8 cellular contexts compared by ENCODE assay signal in genomic region chr19:51593969-51594773, GRCh38. TPM values are rescaled to one million over a fixed set of nuclear protein-coding genes. Genes with fewer than 3 reads are reported as not detected.
DNase-seq lines count a peak whose midpoint lies in the region; ATAC-seq, FAIRE-seq and TF ChIP-seq lines count a peak whose summit lies in the region.

No MANE protein-coding gene starts in this region.

- H3K27me3 ChIP-seq in keratinocyte (ENCODE audit: control insufficient read depth, extremely low read depth, insufficient read depth, low read length) = no peaks in the 10 kb centered on the region

- peak overlapping the region; percentile 61 for H3K27ac Mint-ChIP-seq in chondrocyte (ENCODE audit: unreplicated experiment)

- no peaks in the 10 kb centered on the region for H3K79me2 ChIP-seq in keratinocyte (ENCODE audit: control insufficient read depth, insufficient read depth, low read length)

- H3K36me3 Mint-ChIP-seq in chondrocyte (ENCODE audit: low read depth) = peaks cover 3% of the 10 kb centered on the region

- peak overlapping the region; percentile 33 for H3K27ac ChIP-seq in keratinocyte (ENCODE audit: control insufficient read depth, insufficient read depth, low read length)

- TF ChIP-seq CTCF in chondrocyte (IDR thresholded peaks at IDR 0.05) (no peak), keratinocyte (optimal IDR thresholded peaks at IDR 0.05 in 1 of 3, IDR thresholded peaks at IDR 0.05 in 1 of 3, conservative IDR thresholded peaks at IDR 0.05 in 1 of 3; ENCODE audit: extremely low read depth in 1 of 3, insufficient read depth in 2 of 3, low read length in 3 of 3) (no peak)

- peaks cover 10% of the 10 kb centered on the region for H3K4me1 ChIP-seq in keratinocyte (ENCODE audit: control insufficient read depth, extremely low read depth, insufficient read depth, low read length)

- no peaks in the 10 kb centered on the region for H3K36me3 ChIP-seq in keratinocyte (ENCODE audit: control insufficient read depth in 2 of 2, extremely low read depth in 1 of 2, insufficient read depth in 2 of 2, low read length in 2 of 2)

- peak overlapping the region; percentile 99 for H2AFZ ChIP-seq in keratinocyte (ENCODE audit: control insufficient read depth, low read length)

- DNase-seq in AG08395 (ENCODE audit: low spot score) (peak; percentile 100), NCI-H460 (ENCODE audit: extremely low read depth, low read depth) (peak; percentile 91), chondrocyte (ENCODE audit: low spot score) (peak; percentile 99), keratinocyte (ENCODE audit: low read depth, low spot score) (peak; percentile 73)
- peak; percentile 95 for DNase-seq in activated CD4-positive, alpha-beta T cell treated with anti-CD3 and anti-CD28 coated beads for 1 hour
- DNase-seq in stimulated activated CD4-positive, alpha-beta T cell treated with anti-CD3 and anti-CD28 coated beads, Interleukin-12 subunit alpha, Interleukin-12 subunit beta, amount 100 ng/mL, for 48 hours (ENCODE audit: low read depth in 2 of 3, low spot score in 1 of 3) = peak; percentile 91 to 95 (median 94)

- H3K9ac ChIP-seq in keratinocyte (ENCODE audit: control insufficient read depth, extremely low read depth, insufficient read depth, low read length) = peak overlapping the region; percentile 71

- H3K4me2 ChIP-seq in keratinocyte (ENCODE audit: control insufficient read depth, extremely low read depth, insufficient read depth, low read depth, low read length) = peak overlapping the region; percentile 75

- peak; percentile 69 for FAIRE-seq in keratinocyte (lab: Jason Lieb, UNC)

- H3K9me1 ChIP-seq in keratinocyte (ENCODE audit: control insufficient read depth, extremely low read depth, insufficient read depth, low read length) = no peaks in the 10 kb centered on the region

- H3K9me3 Mint-ChIP-seq in chondrocyte (ENCODE audit: low read depth) = peaks cover 7% of the 10 kb centered on the region

- ATAC-seq in GM19035 (IDR thresholded peaks at IDR 0.05; ENCODE audit: unreplicated experiment) (peak; percentile 99), HG03342 (IDR thresholded peaks at IDR 0.05; ENCODE audit: unreplicated experiment) (peak; percentile 98)

- no peaks in the 10 kb centered on the region for H4K20me1 ChIP-seq in keratinocyte (ENCODE audit: control insufficient read depth, extremely low read depth, insufficient read depth, low read length)

- peak overlapping the region; percentile 81 for H3K4me3 Mint-ChIP-seq in chondrocyte (ENCODE audit: unreplicated experiment)

- dilution Hi-C loops in keratinocyte (cut with MboI; ENCODE audit: extremely low pct_ligation_motif_present, low sequenced_read_pairs) = no loop called here

- no peaks in the 10 kb centered on the region for H3K27me3 Mint-ChIP-seq in chondrocyte (ENCODE audit: low read depth)

- peaks cover 23% of the 10 kb centered on the region for H3K4me1 Mint-ChIP-seq in chondrocyte (ENCODE audit: low read depth)

- no peaks in the 10 kb centered on the region for H3K9me3 ChIP-seq in keratinocyte (ENCODE audit: control insufficient read depth, low read depth, low read length)

- H3K4me3 ChIP-seq in keratinocyte (ENCODE audit: control insufficient read depth in 2 of 3, extremely low read depth in 1 of 3, insufficient read depth in 2 of 3, low read depth in 1 of 3, low read length in 3 of 3) = peak overlapping the region; percentile 51 to 83 (median 70)

RNA-seq across cellular contexts. Expression of gene ZNF175, which starts 23.1 kb away (rescaled TPM):
- total RNA-seq in NCI-H460 (2014; rRNA removed; shearing (Covaris generic)) = 2.9 and 3.4 TPM in 2 replicates
- polyA plus RNA-seq in NCI-H460 (2014; cell fraction: nucleus; rRNA removed) = 2.5 TPM in 2 replicates
- 6.3 to 14.3 TPM (median 8.9 TPM) in 3 replicates for total RNA-seq in chondrocyte
- 2.3 to 3.8 TPM (median 3.2 TPM) in 3 replicates for polyA plus RNA-seq in keratinocyte
- polyA plus RNA-seq in keratinocyte (2011; ENCODE audit: low read depth) = 2.5 TPM
- 1.4 and 3.0 TPM in 2 replicates for polyA plus RNA-seq in keratinocyte (2011; cell fraction: cytosol; rRNA removed)
- 5.5 and 7.0 TPM in 2 replicates for polyA plus RNA-seq in keratinocyte (2011; cell fraction: nucleus; rRNA removed)
- 1.8 and 3.5 TPM in 2 replicates for polyA plus RNA-seq in keratinocyte (2012; ENCODE audit: low replicate concordance)
- 6.1 to 6.9 TPM (median 6.7 TPM) in 3 replicates for polyA minus RNA-seq in keratinocyte
- 2.5 TPM for polyA minus RNA-seq in keratinocyte (2011; cell fraction: cytosol; rRNA and poly(A)+ RNA removed)
- 3.1 and 7.0 TPM in 2 replicates for polyA minus RNA-seq in keratinocyte (2011; cell fraction: nucleus; rRNA and poly(A)+ RNA removed)

RNA-seq across cellular contexts. Expression of gene SIGLEC5, which starts 36.0 kb away (rescaled TPM):
- total RNA-seq in NCI-H460 (2014; rRNA removed; shearing (Covaris generic)) = not detected in 2 replicates
- not detected in 2 replicates for polyA plus RNA-seq in NCI-H460 (2014; cell fraction: nucleus; rRNA removed)
- not detected in 3 replicates for total RNA-seq in chondrocyte
- polyA plus RNA-seq in keratinocyte = not detected in 3 replicates
- not detected for polyA plus RNA-seq in keratinocyte (2011; ENCODE audit: low read depth)
- not detected in 2 replicates for polyA plus RNA-seq in keratinocyte (2011; cell fraction: cytosol; rRNA removed)
- polyA plus RNA-seq in keratinocyte (2011; cell fraction: nucleus; rRNA removed) = not detected in 2 replicates
- not detected in 2 replicates for polyA plus RNA-seq in keratinocyte (2012; ENCODE audit: low replicate concordance)
- not detected in 3 replicates for polyA minus RNA-seq in keratinocyte
- polyA minus RNA-seq in keratinocyte (2011; cell fraction: cytosol; rRNA and poly(A)+ RNA removed) = not detected
- not detected in 2 replicates for polyA minus RNA-seq in keratinocyte (2011; cell fraction: nucleus; rRNA and poly(A)+ RNA removed)

RNA-seq across cellular contexts. Expression of gene SIGLEC14, which starts 52.5 kb away (rescaled TPM):
- total RNA-seq in NCI-H460 (2014; rRNA removed; shearing (Covaris generic)) = not detected in 2 replicates
- not detected in 2 replicates for polyA plus RNA-seq in NCI-H460 (2014; cell fraction: nucleus; rRNA removed)
- not detected in 3 replicates for total RNA-seq in chondrocyte
- not detected in 3 replicates for polyA plus RNA-seq in keratinocyte
- not detected for polyA plus RNA-seq in keratinocyte (2011; ENCODE audit: low read depth)
- polyA plus RNA-seq in keratinocyte (2011; cell fraction: cytosol; rRNA removed) = not detected in 2 replicates
- polyA plus RNA-seq in keratinocyte (2011; cell fraction: nucleus; rRNA removed) = not detected in 2 replicates
- not detected in 2 replicates for polyA plus RNA-seq in keratinocyte (2012; ENCODE audit: low replicate concordance)
- polyA minus RNA-seq in keratinocyte = not detected in 3 replicates
- not detected for polyA minus RNA-seq in keratinocyte (2011; cell fraction: cytosol; rRNA and poly(A)+ RNA removed)
- not detected in 2 replicates for polyA minus RNA-seq in keratinocyte (2011; cell fraction: nucleus; rRNA and poly(A)+ RNA removed)

Comparison
In these comparisons a context has a peak if more than half of its experiments do, and no peak if none do; other contexts are left out.
1. Peak in every context shown above with its lines: DNase-seq, ATAC-seq, H3K4me3 ChIP-seq and H3K27ac ChIP-seq.